ENCODE assay signal across 17 cellular contexts in the genomic region with DNA sequence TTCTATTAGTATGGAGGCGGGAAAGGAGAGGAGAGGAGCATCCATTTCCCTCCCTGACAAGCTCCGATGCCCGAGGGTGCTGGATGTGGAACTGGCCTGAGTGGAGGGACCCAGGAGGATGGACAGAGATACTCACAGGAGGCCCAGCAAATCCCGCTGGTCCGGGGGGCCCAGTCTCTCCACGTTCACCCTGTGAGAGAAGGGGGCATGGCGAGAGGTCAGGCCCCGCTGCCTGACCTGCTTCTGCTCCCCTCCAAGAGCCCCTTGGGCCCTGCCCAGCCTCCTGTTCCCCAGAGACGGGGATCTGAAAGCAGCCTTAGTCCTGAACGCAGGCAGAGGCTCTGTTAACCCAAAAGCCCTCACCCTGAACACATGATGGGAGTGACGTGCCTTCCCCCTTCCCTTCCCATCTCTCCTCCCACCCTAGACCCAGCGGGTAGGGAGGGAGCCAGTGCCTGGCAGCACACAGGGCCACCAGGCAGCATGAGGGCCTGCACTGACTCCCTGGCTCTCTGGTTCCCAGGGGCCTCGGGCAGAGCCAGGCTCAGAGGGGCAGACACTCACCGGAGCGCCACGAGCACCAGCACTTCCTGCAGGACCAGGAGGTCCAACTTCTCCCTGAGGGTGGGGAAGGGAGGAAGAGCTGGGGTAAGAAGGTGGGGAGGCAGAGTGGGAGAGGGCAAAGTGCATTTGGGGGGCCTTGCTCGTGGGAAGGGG. TPM values are rescaled to one million over a fixed set of nuclear protein-coding genes. Genes with fewer than 3 reads are reported as not detected.
DNase-seq lines count a peak whose midpoint lies in the region; ATAC-seq and TF ChIP-seq lines count a peak whose summit lies in the region.
"Had no signal": no experiment of that assay in that cellular context is flagged by ENCODE, and none has a peak within 500 bp of the region (broad histone marks: within the 10 kb centered on the region; RNA-seq: fewer than 3 reads in every experiment).

No MANE protein-coding gene starts in this region.

- H3K9me3 Mint-ChIP-seq in activated naive CD8-positive, alpha-beta T cell treated with anti-CD3 and anti-CD28 coated beads, Interleukin-2, amount 10 ng/mL, durations not matched to agents 7 days and 5 days: no peaks in the 10 kb centered on the region
- no peaks in the 10 kb centered on the region for H3K9me3 Mint-ChIP-seq in activated naive CD8-positive, alpha-beta T cell treated with anti-CD3 and anti-CD28 coated beads for 36 hours
- no peaks in the 10 kb centered on the region for H3K9me3 Mint-ChIP-seq in chondrocyte (ENCODE audit: low read depth)
- H3K9me3 Mint-ChIP-seq: CD8-positive, alpha-beta T cell; GM23338 had no signal

- POLR2A ChIA-PET in activated naive CD8-positive, alpha-beta T cell treated with anti-CD3 and anti-CD28 coated beads, Interleukin-2, amount 10 ng/mL, durations not matched to agents 7 days and 5 days (lab: Charles Lee): interaction anchor here (1.2 kb wide), 1 partner anchor 9 kb away, joined by 3 read pairs; no protein-coding TSS in a partner anchor

- H3K36me3 ChIP-seq in mucosa of descending colon (ENCODE audit: low read depth): no peaks in the 10 kb centered on the region
- H3K36me3 ChIP-seq: BLaER1 treated with 17β-estradiol and CSF1 and Interleukin-3, amounts not matched to agents 10 nM and 100 nM had no signal

- in situ Hi-C loops in GM13977 (cut with MboI; ENCODE audit: low pct_unique_long_range_greater_than_20kb, low sequenced_read_pairs, unreplicated experiment): no loop called here

- no peaks in the 10 kb centered on the region for H3K36me3 Mint-ChIP-seq in activated naive CD8-positive, alpha-beta T cell treated with anti-CD3 and anti-CD28 coated beads, Interleukin-2, amount 10 ng/mL, durations not matched to agents 7 days and 5 days
- no peaks in the 10 kb centered on the region for H3K36me3 Mint-ChIP-seq in activated naive CD8-positive, alpha-beta T cell treated with anti-CD3 and anti-CD28 coated beads for 36 hours
- H3K36me3 Mint-ChIP-seq in chondrocyte (ENCODE audit: low read depth): no peaks in the 10 kb centered on the region
- H3K36me3 Mint-ChIP-seq: CD8-positive, alpha-beta T cell had no signal

- H3K27ac Mint-ChIP-seq in activated naive CD8-positive, alpha-beta T cell treated with anti-CD3 and anti-CD28 coated beads, Interleukin-2, amount 10 ng/mL, durations not matched to agents 7 days and 5 days: peak overlapping the region; percentile 25
- no peak overlapping the region for H3K27ac Mint-ChIP-seq in activated naive CD8-positive, alpha-beta T cell treated with anti-CD3 and anti-CD28 coated beads for 36 hours
- no peak overlapping the region for H3K27ac Mint-ChIP-seq in chondrocyte (ENCODE audit: unreplicated experiment)
- H3K27ac Mint-ChIP-seq: CD8-positive, alpha-beta T cell; GM23338 had no signal

- H3K4me3 ChIP-seq in mucosa of descending colon: no peak overlapping the region
- H3K4me3 ChIP-seq: A549; BLaER1 treated with 17β-estradiol and CSF1 and Interleukin-3, amounts not matched to agents 10 nM and 100 nM; GM23338 had no signal

- peaks cover 14% of the 10 kb centered on the region for H3K27me3 Mint-ChIP-seq in activated naive CD8-positive, alpha-beta T cell treated with anti-CD3 and anti-CD28 coated beads, Interleukin-2, amount 10 ng/mL, durations not matched to agents 7 days and 5 days
- peaks cover 4% of the 10 kb centered on the region for H3K27me3 Mint-ChIP-seq in activated naive CD8-positive, alpha-beta T cell treated with anti-CD3 and anti-CD28 coated beads for 36 hours
- H3K27me3 Mint-ChIP-seq in chondrocyte (ENCODE audit: low read depth): peaks cover 5% of the 10 kb centered on the region

- H3K4me1 ChIP-seq in mucosa of descending colon (ENCODE audit: low read depth): peaks cover 8% of the 10 kb centered on the region
- H3K4me1 ChIP-seq: A549 had no signal

- H3K9me3 ChIP-seq in mucosa of descending colon: no peaks in the 10 kb centered on the region
- H3K9me3 ChIP-seq: A549; BLaER1 treated with 17β-estradiol and CSF1 and Interleukin-3, amounts not matched to agents 10 nM and 100 nM had no signal

- TF ChIP-seq CTCF in chondrocyte (IDR thresholded peaks at IDR 0.05) (no peak), mucosa of descending colon (IDR thresholded peaks at IDR 0.05) (no peak), GM13977 (IDR thresholded peaks at IDR 0.05; ENCODE audit: extremely low read depth, insufficient read depth, missing control alignments) (no peak)

- DNase-seq in activated naive CD8-positive, alpha-beta T cell treated with anti-CD3 and anti-CD28 coated beads, Interleukin-2, amount 10 ng/mL, durations not matched to agents 7 days and 5 days: no peak
- DNase-seq in activated naive CD8-positive, alpha-beta T cell treated with anti-CD3 and anti-CD28 coated beads for 36 hours: no peak
- DNase-seq in chondrocyte (ENCODE audit: low spot score) (peak; percentile 65), mucosa of descending colon (no peak), posterior vena cava (ENCODE audit: low spot score) (peak; percentile 78), NCI-H748 (lab: John Stamatoyannopoulos, UW; ENCODE audit: unreplicated experiment) (no peak), activated gamma-delta T cell treated with Interleukin-2 at 50 U/mL for 16 hours (no peak), GM13977 (ENCODE audit: low spot score) (no peak)
- DNase-seq: AML-193; Calu3; CD8-positive, alpha-beta T cell; DMS53 had no signal

- peaks cover 4% of the 10 kb centered on the region for H3K4me1 Mint-ChIP-seq in activated naive CD8-positive, alpha-beta T cell treated with anti-CD3 and anti-CD28 coated beads, Interleukin-2, amount 10 ng/mL, durations not matched to agents 7 days and 5 days
- no peaks in the 10 kb centered on the region for H3K4me1 Mint-ChIP-seq in activated naive CD8-positive, alpha-beta T cell treated with anti-CD3 and anti-CD28 coated beads for 36 hours
- H3K4me1 Mint-ChIP-seq in chondrocyte (ENCODE audit: low read depth): no peaks in the 10 kb centered on the region

- intact Hi-C loops in mucosa of descending colon (cut with DNase I, micrococcal nuclease) (no loop called here), posterior vena cava (cut with DNase I) (no loop called here)

- no peak overlapping the region for H3K4me3 Mint-ChIP-seq in activated naive CD8-positive, alpha-beta T cell treated with anti-CD3 and anti-CD28 coated beads, Interleukin-2, amount 10 ng/mL, durations not matched to agents 7 days and 5 days
- H3K4me3 Mint-ChIP-seq in activated naive CD8-positive, alpha-beta T cell treated with anti-CD3 and anti-CD28 coated beads for 36 hours: no peak overlapping the region
- H3K4me3 Mint-ChIP-seq in chondrocyte (ENCODE audit: unreplicated experiment): no peak overlapping the region
- H3K4me3 Mint-ChIP-seq: CD8-positive, alpha-beta T cell; GM23338 had no signal

- no peak for ATAC-seq in activated naive CD8-positive, alpha-beta T cell treated with anti-CD3 and anti-CD28 coated beads, Interleukin-2, amount 10 ng/mL, durations not matched to agents 7 days and 5 days (ENCODE audit: low read depth)
- peak; percentile 5 for ATAC-seq in mucosa of descending colon
- ATAC-seq: A549; CD8-positive, alpha-beta T cell; GM23338; HCT116 had no signal

RNA-seq across cellular contexts. Expression of a gene that starts 17.5 kb away (rescaled TPM):
- 100 to 1,000 TPM; 111 to 115 TPM for total RNA-seq in activated naive CD8-positive, alpha-beta T cell treated with anti-CD3 and anti-CD28 coated beads, Interleukin-2, amount 10 ng/mL, durations not matched to agents 7 days and 5 days
- total RNA-seq in activated naive CD8-positive, alpha-beta T cell treated with anti-CD3 and anti-CD28 coated beads for 36 hours: 100 to 1,000 TPM; 158 to 168 TPM
- total RNA-seq in chondrocyte: 54.3 to 60.1 TPM (median 54.8 TPM) in 3 replicates
- total RNA-seq in mucosa of descending colon: 100 to 1,000 TPM in 2 of 3 donors, 10 to 100 TPM in 1; 93.9 to 208 (median 183) TPM
- total RNA-seq in posterior vena cava: 10 to 100 TPM; 29.5 to 36.1 TPM

RNA-seq across cellular contexts. Expression of a gene that starts 23.3 kb away (rescaled TPM):
- not detected for total RNA-seq in activated naive CD8-positive, alpha-beta T cell treated with anti-CD3 and anti-CD28 coated beads, Interleukin-2, amount 10 ng/mL, durations not matched to agents 7 days and 5 days
- under 1 TPM in 1 of 2 experiments, not detected in 1; 0.04 TPM for total RNA-seq in activated naive CD8-positive, alpha-beta T cell treated with anti-CD3 and anti-CD28 coated beads for 36 hours
- total RNA-seq in chondrocyte: 2.0 to 47.7 TPM (median 35.6 TPM) in 3 replicates
- total RNA-seq in mucosa of descending colon: 1 to 10 TPM in 2 of 3 donors, under 1 TPM in 1; 0.19 to 1.5 (median 1.2) TPM
- total RNA-seq in posterior vena cava: not detected
- total RNA-seq: CD8-positive, alpha-beta T cell; HT-29 had no signal

Comparison
In these comparisons a context has a peak if more than half of its experiments do, and no peak if none do; other contexts are left out.
1. DNase-seq: peak in chondrocyte (single experiment) and posterior vena cava (single experiment); none in activated naive CD8-positive, alpha-beta T cell treated with anti-CD3 and anti-CD28 coated beads, Interleukin-2, amount 10 ng/mL, durations not matched to agents 7 days and 5 days (single experiment), activated naive CD8-positive, alpha-beta T cell treated with anti-CD3 and anti-CD28 coated beads for 36 hours (single experiment), mucosa of descending colon (0 of 3), NCI-H748 (single experiment), activated gamma-delta T cell treated with Interleukin-2 at 50 U/mL for 16 hours (single experiment) and GM13977 (single experiment).